In the genomic region with DNA sequence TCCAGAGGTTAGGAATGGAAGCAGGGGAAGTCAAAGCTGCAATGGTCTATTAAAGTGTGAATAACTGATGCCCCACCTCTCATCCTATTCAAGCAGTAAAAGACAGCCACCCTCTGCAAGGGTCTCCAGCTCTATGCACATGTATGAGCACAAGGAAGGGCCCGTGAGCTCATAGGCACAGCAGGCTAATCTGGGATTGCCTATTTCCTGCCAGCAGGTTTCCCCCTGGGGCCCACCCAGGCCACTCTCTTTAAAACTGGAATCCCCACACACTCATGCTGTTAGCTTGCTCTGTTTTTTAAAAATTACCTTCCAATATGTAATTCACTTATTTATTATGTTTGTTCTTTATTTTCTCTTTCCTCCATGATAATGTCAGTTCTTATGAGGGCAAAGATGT, we compare ENCODE assay signal across 10 cellular contexts. TPM values are rescaled to one million over a fixed set of nuclear protein-coding genes. Genes with fewer than 3 reads are reported as not detected.
DNase-seq lines count a peak whose midpoint lies in the region; ATAC-seq and TF ChIP-seq lines count a peak whose summit lies in the region.
"Had no signal": no experiment of that assay in that cellular context is flagged by ENCODE, and none has a peak within 500 bp of the region (broad histone marks: within the 10 kb centered on the region; RNA-seq: fewer than 3 reads in every experiment).

No MANE protein-coding gene starts in this region.

- H3K27ac ChIP-seq in MM.1S (ENCODE audit: low read length) (no peak overlapping the region), colonic mucosa (no peak overlapping the region), neural cell (ENCODE audit: low read length) (no peak overlapping the region)

- H3F3A ChIP-seq in MM.1S (ENCODE audit: insufficient read depth, low read length): no peaks in the 10 kb centered on the region
- peaks cover 3% of the 10 kb centered on the region for H3F3A ChIP-seq in neural cell (ENCODE audit: insufficient read depth, low read length, poor library complexity, severe bottlenecking)

- DNase-seq in COLO668 (lab: John Stamatoyannopoulos, UW; ENCODE audit: unreplicated experiment) (peak; percentile 1), MM.1S (no peak), colonic mucosa (no peak), ecto neural progenitor cell (ENCODE audit: low spot score) (no peak), NCI-H446 (lab: John Stamatoyannopoulos, UW) (no peak), GM19238 (ENCODE audit: insufficient read length, low spot score) (no peak)

- H3K4me2 ChIP-seq in MM.1S (ENCODE audit: low read depth, low read length) (peak overlapping the region; percentile 45), neural cell (ENCODE audit: low read length) (peak overlapping the region; percentile 13)

- TF ChIP-seq RAD21 in neural cell (conservative IDR thresholded peaks at IDR 0.05): no peak

- no peak for TF ChIP-seq EP300 in neural cell (conservative IDR thresholded peaks at IDR 0.05; ENCODE audit: poor library complexity, severe bottlenecking)

- H3K36me3 ChIP-seq in MM.1S (replicated peaks; ENCODE audit: insufficient read depth, low read length): no peaks in the 10 kb centered on the region
- no peaks in the 10 kb centered on the region for H3K36me3 ChIP-seq in colonic mucosa
- H3K36me3 ChIP-seq in neural cell (ENCODE audit: insufficient read depth, low read length): no peaks in the 10 kb centered on the region

- H3K9me3 ChIP-seq in MM.1S (replicated peaks; ENCODE audit: insufficient read depth, low read length) (no peaks in the 10 kb centered on the region), colonic mucosa (no peaks in the 10 kb centered on the region), neural cell (ENCODE audit: low read length) (no peaks in the 10 kb centered on the region)
- H3K9me3 ChIP-seq: body of pancreas had no signal

- intact Hi-C loops in colonic mucosa (cut with DNase I): no loop called here

- H3K9me2 ChIP-seq in MM.1S (replicated peaks; ENCODE audit: insufficient read depth, low read length) (no peaks in the 10 kb centered on the region), neural cell (ENCODE audit: insufficient read depth, low read length) (no peaks in the 10 kb centered on the region)

- H2AFZ ChIP-seq in MM.1S (ENCODE audit: low read length) (peak overlapping the region; percentile 71), neural cell (ENCODE audit: low read depth, low read length) (no peak overlapping the region)

- ATAC-seq in HG03457 (IDR thresholded peaks at IDR 0.05; ENCODE audit: unreplicated experiment): no peak
- ATAC-seq: HCT116 had no signal

- H3K9ac ChIP-seq in MM.1S (ENCODE audit: low read length): peak overlapping the region; percentile 34; the same call in 1 of the 2 replicates
- H3K9ac ChIP-seq in colonic mucosa (ENCODE audit: low read depth in 2 of 2, low read length in 2 of 2): peak overlapping the region in 1 of 2 donors; percentile 20
- peak overlapping the region; percentile 31 for H3K9ac ChIP-seq in neural cell (ENCODE audit: low read length)

- H3K79me2 ChIP-seq in MM.1S (ENCODE audit: low read length) (no peaks in the 10 kb centered on the region), neural cell (replicated peaks; ENCODE audit: insufficient read depth, low read length) (no peaks in the 10 kb centered on the region)

- H4K20me1 ChIP-seq in MM.1S (ENCODE audit: insufficient read depth, low read length): no peaks in the 10 kb centered on the region
- no peaks in the 10 kb centered on the region for H4K20me1 ChIP-seq in neural cell (ENCODE audit: insufficient read depth)

- H3K4me3 ChIP-seq in MM.1S (ENCODE audit: low read length) (peak overlapping the region; percentile 45), colonic mucosa (peak overlapping the region; percentile 42), neural cell (ENCODE audit: low read length) (peak overlapping the region; percentile 37)
- H3K4me3 ChIP-seq: body of pancreas had no signal

- TF ChIP-seq CTCF in MM.1S (IDR thresholded peaks at IDR 0.05; ENCODE audit: low read length) (no peak), colonic mucosa (IDR thresholded peaks at IDR 0.05) (no peak), neural cell (IDR thresholded peaks at IDR 0.05; ENCODE audit: poor library complexity, severe bottlenecking) (no peak)

- H3K27me3 ChIP-seq in MM.1S (replicated peaks; ENCODE audit: insufficient read depth, low read length) (no peaks in the 10 kb centered on the region), colonic mucosa (no peaks in the 10 kb centered on the region), neural cell (ENCODE audit: insufficient read depth, low read depth, low read length) (no peaks in the 10 kb centered on the region)
- H3K27me3 ChIP-seq: body of pancreas had no signal

- H3K4me1 ChIP-seq in MM.1S (ENCODE audit: low read length): no peaks in the 10 kb centered on the region
- no peaks in the 10 kb centered on the region for H3K4me1 ChIP-seq in colonic mucosa

TF ChIP-seq in neural cell, 6 proteins besides CTCF, POLR2A, EP300 and RAD21:
- TF ChIP-seq POLR2AphosphoS5 (IDR thresholded peaks at IDR 0.05): no peak
- no peak for TF ChIP-seq EZH2 (IDR thresholded peaks at IDR 0.05; ENCODE audit: borderline replicate concordance, insufficient read depth, low read length, poor library complexity, severe bottlenecking)
- TF ChIP-seq, protein P1, sequence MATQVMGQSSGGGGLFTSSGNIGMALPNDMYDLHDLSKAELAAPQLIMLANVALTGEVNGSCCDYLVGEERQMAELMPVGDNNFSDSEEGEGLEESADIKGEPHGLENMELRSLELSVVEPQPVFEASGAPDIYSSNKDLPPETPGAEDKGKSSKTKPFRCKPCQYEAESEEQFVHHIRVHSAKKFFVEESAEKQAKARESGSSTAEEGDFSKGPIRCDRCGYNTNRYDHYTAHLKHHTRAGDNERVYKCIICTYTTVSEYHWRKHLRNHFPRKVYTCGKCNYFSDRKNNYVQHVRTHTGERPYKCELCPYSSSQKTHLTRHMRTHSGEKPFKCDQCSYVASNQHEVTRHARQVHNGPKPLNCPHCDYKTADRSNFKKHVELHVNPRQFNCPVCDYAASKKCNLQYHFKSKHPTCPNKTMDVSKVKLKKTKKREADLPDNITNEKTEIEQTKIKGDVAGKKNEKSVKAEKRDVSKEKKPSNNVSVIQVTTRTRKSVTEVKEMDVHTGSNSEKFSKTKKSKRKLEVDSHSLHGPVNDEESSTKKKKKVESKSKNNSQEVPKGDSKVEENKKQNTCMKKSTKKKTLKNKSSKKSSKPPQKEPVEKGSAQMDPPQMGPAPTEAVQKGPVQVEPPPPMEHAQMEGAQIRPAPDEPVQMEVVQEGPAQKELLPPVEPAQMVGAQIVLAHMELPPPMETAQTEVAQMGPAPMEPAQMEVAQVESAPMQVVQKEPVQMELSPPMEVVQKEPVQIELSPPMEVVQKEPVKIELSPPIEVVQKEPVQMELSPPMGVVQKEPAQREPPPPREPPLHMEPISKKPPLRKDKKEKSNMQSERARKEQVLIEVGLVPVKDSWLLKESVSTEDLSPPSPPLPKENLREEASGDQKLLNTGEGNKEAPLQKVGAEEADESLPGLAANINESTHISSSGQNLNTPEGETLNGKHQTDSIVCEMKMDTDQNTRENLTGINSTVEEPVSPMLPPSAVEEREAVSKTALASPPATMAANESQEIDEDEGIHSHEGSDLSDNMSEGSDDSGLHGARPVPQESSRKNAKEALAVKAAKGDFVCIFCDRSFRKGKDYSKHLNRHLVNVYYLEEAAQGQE (IDR thresholded peaks at IDR 0.05; ENCODE audit: borderline replicate concordance): no peak
- no peak for TF ChIP-seq MXI1 (conservative IDR thresholded peaks at IDR 0.05; ENCODE audit: poor library complexity, severe bottlenecking)
- no peak for TF ChIP-seq SMC3 (conservative IDR thresholded peaks at IDR 0.05; ENCODE audit: poor library complexity)
- no peak for TF ChIP-seq TAF1 (IDR thresholded peaks at IDR 0.05; ENCODE audit: low read depth)

RNA-seq across cellular contexts. Expression of a gene that starts 48.7 kb away (rescaled TPM):
- under 1 TPM; 0.45 to 0.47 TPM for total RNA-seq in colonic mucosa
- not detected in 2 replicates for polyA plus RNA-seq in neural cell
- not detected in 2 replicates for polyA minus RNA-seq in neural cell
